16 cellular contexts compared by ENCODE assay signal in the genomic region with DNA sequence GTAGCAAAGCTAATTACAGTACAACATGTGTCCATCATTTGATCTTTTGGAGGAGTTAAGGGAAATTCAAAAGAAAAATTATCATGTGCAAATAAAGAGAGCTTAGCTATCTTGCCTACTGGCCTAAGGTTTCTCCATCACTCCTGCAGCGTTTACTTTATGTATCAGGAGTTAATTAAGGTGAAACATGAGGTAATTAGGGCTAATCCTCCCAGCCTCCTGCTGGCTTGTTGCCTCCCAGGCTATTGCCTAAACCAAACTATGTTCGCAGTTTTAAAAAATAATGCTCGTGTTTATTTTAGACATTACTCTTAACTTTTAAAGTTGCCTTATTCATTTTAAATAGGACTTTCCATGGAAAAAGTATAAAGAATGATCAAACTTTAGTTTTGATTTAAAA.
"Had no signal": no experiment of that assay in that cellular context is flagged by ENCODE, and none has a peak within 500 bp of the region (broad histone marks: within the 10 kb centered on the region; RNA-seq: fewer than 3 reads in every experiment).

No MANE protein-coding gene starts in this region.

- H3K36me3 ChIP-seq: ascending aorta, gastroesophageal sphincter, heart left ventricle, left ventricle myocardium inferior, prostate gland, right lobe of liver, tibial nerve, uterus had no signal

- H3K27ac ChIP-seq: ascending aorta, coronary artery, gastroesophageal sphincter, heart left ventricle, left ventricle myocardium inferior, prostate gland, right lobe of liver, tibial nerve, uterus had no signal

- H3K27me3 ChIP-seq: ascending aorta, gastroesophageal sphincter, heart left ventricle, right lobe of liver, tibial nerve, uterus had no signal

- DNase-seq: activated CD4-positive, alpha-beta T cell treated with anti-CD3 and anti-CD28 coated beads, Interleukin-2, amount 50 U/mL, for 4 hours; activated gamma-delta T cell; heart left ventricle; kidney glomerular epithelial cell; left ventricle myocardium inferior; mammary epithelial cell; right lobe of liver; small intestine; stimulated activated CD4-positive, alpha-beta T cell treated with anti-CD3 and anti-CD28 coated beads, Interleukin-15, amount 100 ng/mL, for 24 hours; stimulated activated CD4-positive, alpha-beta T cell treated with anti-CD3 and anti-CD28 coated beads, Interleukin-2, amount 100 ng/mL, for 48 hours; uterus had no signal

- ATAC-seq: gastroesophageal sphincter, heart left ventricle, right lobe of liver had no signal

- H3K4me3 ChIP-seq: ascending aorta, coronary artery, gastroesophageal sphincter, heart left ventricle, left ventricle myocardium inferior, prostate gland, right lobe of liver, tibial nerve, uterus had no signal

- H3K4me1 ChIP-seq: ascending aorta, gastroesophageal sphincter, heart left ventricle, left ventricle myocardium inferior, prostate gland, right lobe of liver, uterus had no signal
